8 cellular contexts compared by ENCODE assay signal in genomic region chr4:127251423-127251822, GRCh38.
DNase-seq lines count a peak whose midpoint lies in the region; ATAC-seq, FAIRE-seq and TF ChIP-seq lines count a peak whose summit lies in the region.

No MANE protein-coding gene starts in this region.

- H3K4me2 ChIP-seq in mammary epithelial cell (ENCODE audit: insufficient read depth, low read depth, low read length), result peak overlapping the region; percentile 58

- H3K36me3 ChIP-seq in mammary epithelial cell (ENCODE audit: insufficient read depth, low read length), result no peaks in the 10 kb centered on the region

- intact Hi-C loops in mammary epithelial cell (cut with micrococcal nuclease), result loop anchor here (5.0 kb wide), 1 partner anchor 39 kb away; no protein-coding TSS in a partner anchor

- DNase-seq in GM03348 (ENCODE audit: low spot score) (peak; percentile 32), HTR-8/SVneo (ENCODE audit: insufficient read length, low spot score) (peak; percentile 27), mammary epithelial cell (peak; percentile 51), mucosa of gallbladder (ENCODE audit: low spot score) (no peak), OCI-M2 (lab: John Stamatoyannopoulos, UW; ENCODE audit: unreplicated experiment) (no peak)
- no peak for DNase-seq in activated effector memory CD4-positive, alpha-beta T cell treated with anti-CD3 and anti-CD28 coated beads, Interleukin-2, amount 50 U/mL, for 16 hours

- no TSS peak for BruUV-seq in mammary epithelial cell (replicated peaks; lab: Mats Ljungman, UMichigan)

- in situ Hi-C loops in mammary epithelial cell (cut with MboI; ENCODE audit: low sequenced_read_pairs in 2 of 2), result no loop called here

- no peaks in the 10 kb centered on the region for H3K9me3 ChIP-seq in mammary epithelial cell (replicated peaks; ENCODE audit: insufficient read depth, low read length)

- FAIRE-seq in HTR-8/SVneo (lab: Jason Lieb, UNC), result no peak

- no peak for TF ChIP-seq CTCF in mammary epithelial cell (conservative IDR thresholded peaks at IDR 0.05 in 1 of 2, IDR thresholded peaks at IDR 0.05 in 1 of 2; ENCODE audit: extremely low read depth in 1 of 2, insufficient read depth in 1 of 2, low read depth in 1 of 2, low read length in 2 of 2)

- H3K4me3 ChIP-seq in mammary epithelial cell (replicated peaks in 1 of 3; ENCODE audit: insufficient read depth in 1 of 3, low read depth in 2 of 3, low read length in 3 of 3), result no peak overlapping the region

- H2AFZ ChIP-seq in mammary epithelial cell (ENCODE audit: low read depth, low read length), result no peak overlapping the region

- no peaks in the 10 kb centered on the region for H4K20me1 ChIP-seq in mammary epithelial cell (ENCODE audit: insufficient read depth, low read length)

- CTCF ChIA-PET in mammary epithelial cell (lab: Charles Lee; ENCODE audit: low non-redundant PET), result no interaction called here

- no peaks in the 10 kb centered on the region for H3K27me3 ChIP-seq in mammary epithelial cell (ENCODE audit: insufficient read depth, low read length)

- H3K79me2 ChIP-seq in mammary epithelial cell (ENCODE audit: insufficient read depth, low read length), result no peaks in the 10 kb centered on the region

- peak; percentile 52 for ATAC-seq in GM21717 (IDR thresholded peaks at IDR 0.05; ENCODE audit: unreplicated experiment)
- ATAC-seq in GM21515 (IDR thresholded peaks at IDR 0.05; ENCODE audit: unreplicated experiment), result no peak

- no peak overlapping the region for H3K9ac ChIP-seq in mammary epithelial cell (ENCODE audit: insufficient read depth, low read length)

- dilution Hi-C loops in mammary epithelial cell (cut with HindIII; ENCODE audit: low sequenced_read_pairs), result no loop called here

- peaks cover 28% of the 10 kb centered on the region for H3K4me1 ChIP-seq in mammary epithelial cell (ENCODE audit: insufficient read depth, low read length)

- no peak overlapping the region for H3K27ac ChIP-seq in mammary epithelial cell (ENCODE audit: insufficient read depth, low read depth, low read length)

Comparison
In these comparisons a context has a peak if more than half of its experiments do, and no peak if none do; other contexts are left out.
1. DNase-seq: peak in GM03348 (single experiment), HTR-8/SVneo (single experiment) and mammary epithelial cell (single experiment); none in mucosa of gallbladder (single experiment), activated effector memory CD4-positive, alpha-beta T cell treated with anti-CD3 and anti-CD28 coated beads, Interleukin-2, amount 50 U/mL, for 16 hours (single experiment) and OCI-M2 (single experiment).